26 cellular contexts compared by ENCODE assay signal in genomic region chr2:65372619-65373018, GRCh38. TPM values are rescaled to one million over a fixed set of nuclear protein-coding genes. Genes with fewer than 3 reads are reported as not detected.
DNase-seq lines count a peak whose midpoint lies in the region; ATAC-seq and TF ChIP-seq lines count a peak whose summit lies in the region.
"Had no signal": no experiment of that assay in that cellular context is flagged by ENCODE, and none has a peak within 500 bp of the region (broad histone marks: within the 10 kb centered on the region; RNA-seq: fewer than 3 reads in every experiment).

No MANE protein-coding gene starts in this region.

- H3K4me1 ChIP-seq in DND-41 (ENCODE audit: insufficient read depth, low read length), result peaks cover 23% of the 10 kb centered on the region
- H3K4me1 ChIP-seq in hepatocyte (ENCODE audit: insufficient read depth), result peaks cover 39% of the 10 kb centered on the region

- H3K9me2 ChIP-seq in SU-DHL-6 (replicated peaks; ENCODE audit: insufficient read depth, low read length) (no peaks in the 10 kb centered on the region), hepatocyte (replicated peaks; ENCODE audit: insufficient read depth) (no peaks in the 10 kb centered on the region)

- ATAC-seq in DND-41 (ENCODE audit: insufficient read depth, low read depth) (no peak), HG03280 (IDR thresholded peaks at IDR 0.05; ENCODE audit: unreplicated experiment) (no peak), GM19463 (IDR thresholded peaks at IDR 0.05; ENCODE audit: unreplicated experiment) (no peak), HG02642 (IDR thresholded peaks at IDR 0.05; ENCODE audit: poor library complexity, unreplicated experiment) (no peak)
- ATAC-seq in stimulated activated naive B cell treated with anti-CD40 and anti-IgM and Interleukin-4, amounts not matched to agents 10 μg/mL and 1 μg/mL and 100 μg/mL, for 72 hours (replicated peaks), result no peak
- ATAC-seq: activated T-helper 17 cell treated with anti-CD3 and anti-CD28 coated beads, Interleukin-2, amount 50 U/mL, for 72 hours; gastroesophageal sphincter; naive thymus-derived CD4-positive, alpha-beta T cell; stimulated activated effector memory CD8-positive, alpha-beta T cell treated with anti-CD3 and anti-CD28 coated beads, Interleukin-12 subunit alpha, Interleukin-12 subunit beta, amount 100 ng/mL, for 72 hours had no signal

- H3F3A ChIP-seq in SU-DHL-6 (ENCODE audit: insufficient read depth), result peaks cover 54% of the 10 kb centered on the region

- H3K27ac ChIP-seq in DND-41 (ENCODE audit: low read length), result peak overlapping the region; percentile 11; the same call in 1 of the 2 replicates
- H3K27ac ChIP-seq in SU-DHL-6 (ENCODE audit: low read depth, low read length), result peak overlapping the region; percentile 93
- peak overlapping the region; percentile 5 for H3K27ac ChIP-seq in hepatocyte
- H3K27ac ChIP-seq: gastroesophageal sphincter, SK-N-MC, suprapubic skin had no signal

- no peak for DNase-seq in DND-41
- DNase-seq in hepatocyte (ENCODE audit: low spot score), result no peak
- DNase-seq in renal cortical epithelial cell (ENCODE audit: low read depth), result peak; percentile 33
- no peak for DNase-seq in stimulated activated naive B cell treated with anti-CD40 and anti-IgM and Interleukin-4, amounts not matched to agents 10 μg/mL and 1 μg/mL and 100 μg/mL, for 72 hours
- DNase-seq: activated CD4-positive, alpha-beta memory T cell treated with anti-CD3 and anti-CD28 coated beads, Interleukin-2, amount 10 ng/mL, durations not matched to agents 7 days and 5 days; activated CD4-positive, alpha-beta T cell treated with anti-CD3 and anti-CD28 coated beads for 1 hour; activated naive CD4-positive, alpha-beta T cell treated with anti-CD3 and anti-CD28 coated beads, Interleukin-2, amount 50 U/mL, for 16 hours; caudate nucleus; CD4-positive, alpha-beta T cell; DMS153; naive thymus-derived CD4-positive, alpha-beta T cell; NCI-H1092 treated with DMSO at 0.1 percent for 48 hours; NCI-H187 treated with DMSO at 0.1 percent for 48 hours; stimulated activated CD4-positive, alpha-beta T cell treated with anti-CD3 and anti-CD28 coated beads, Interleukin-12 subunit alpha, Interleukin-12 subunit beta, amount 100 ng/mL, for 4 hours; stimulated activated CD4-positive, alpha-beta T cell treated with anti-CD3 and anti-CD28 coated beads, Interleukin-4, amount 100 ng/mL, for 24 hours had no signal

- H3K4me3 Mint-ChIP-seq in stimulated activated naive B cell treated with anti-CD40 and anti-IgM and Interleukin-4, amounts not matched to agents 10 μg/mL and 1 μg/mL and 100 μg/mL, for 72 hours, result no peak overlapping the region
- H3K4me3 Mint-ChIP-seq: activated CD4-positive, alpha-beta memory T cell treated with anti-CD3 and anti-CD28 coated beads, Interleukin-2, amount 10 ng/mL, durations not matched to agents 7 days and 5 days; activated T-helper 17 cell treated with anti-CD3 and anti-CD28 coated beads, Interleukin-2, amount 50 U/mL, for 72 hours; CD4-positive, alpha-beta T cell; mesothelial cell of epicardium; naive thymus-derived CD4-positive, alpha-beta T cell; stimulated activated effector memory CD8-positive, alpha-beta T cell treated with anti-CD3 and anti-CD28 coated beads, Interleukin-12 subunit alpha, Interleukin-12 subunit beta, amount 100 ng/mL, for 72 hours; T-helper 1 cell treated with Interleukin-12 subunit alpha and Interleukin-12 subunit beta and Interleukin-4 antibody, amounts not matched to agents 30 μg/mL and 1 μg/mL, for 36 hours had no signal

- H3K36me3 Mint-ChIP-seq in stimulated activated naive B cell treated with anti-CD40 and anti-IgM and Interleukin-4, amounts not matched to agents 10 μg/mL and 1 μg/mL and 100 μg/mL, for 72 hours, result peaks cover 4 to 6% of the 10 kb centered on the region in 2 donors
- H3K36me3 Mint-ChIP-seq: mesothelial cell of epicardium; naive thymus-derived CD4-positive, alpha-beta T cell; stimulated activated effector memory CD8-positive, alpha-beta T cell treated with anti-CD3 and anti-CD28 coated beads, Interleukin-12 subunit alpha, Interleukin-12 subunit beta, amount 100 ng/mL, for 72 hours had no signal

- peaks cover 20 to 56% of the 10 kb centered on the region in 2 donors for H3K4me1 Mint-ChIP-seq in stimulated activated naive B cell treated with anti-CD40 and anti-IgM and Interleukin-4, amounts not matched to agents 10 μg/mL and 1 μg/mL and 100 μg/mL, for 72 hours
- H3K4me1 Mint-ChIP-seq: activated T-helper 17 cell treated with anti-CD3 and anti-CD28 coated beads, Interleukin-2, amount 50 U/mL, for 72 hours had no signal

- peaks cover 98% of the 10 kb centered on the region for H3K79me2 ChIP-seq in DND-41 (ENCODE audit: insufficient read depth, low read length)
- H3K79me2 ChIP-seq in SU-DHL-6 (ENCODE audit: insufficient read depth, low read length), result peaks cover 84% of the 10 kb centered on the region
- peaks cover 81% of the 10 kb centered on the region for H3K79me2 ChIP-seq in hepatocyte

- TF ChIP-seq CTCF in DND-41 (IDR thresholded peaks at IDR 0.05; ENCODE audit: borderline replicate concordance, extremely low read depth, low read length, poor library complexity, severe bottlenecking), result no peak
- TF ChIP-seq CTCF in SU-DHL-6 (IDR thresholded peaks at IDR 0.05; ENCODE audit: insufficient read depth, low read length, poor library complexity, severe bottlenecking), result no peak
- TF ChIP-seq CTCF in hepatocyte (IDR thresholded peaks at IDR 0.05; ENCODE audit: poor library complexity), result no peak

- H3K4me3 ChIP-seq in DND-41 (ENCODE audit: low read depth in 1 of 2, low read length in 2 of 2), result no peak overlapping the region
- no peak overlapping the region for H3K4me3 ChIP-seq in SU-DHL-6 (ENCODE audit: insufficient read depth, low read length, poor library complexity, severe bottlenecking)
- no peak overlapping the region for H3K4me3 ChIP-seq in hepatocyte
- H3K4me3 ChIP-seq: gastroesophageal sphincter, SK-N-MC, suprapubic skin had no signal

- H4K20me1 ChIP-seq in DND-41 (ENCODE audit: insufficient read depth, low read length), result peaks cover 80% of the 10 kb centered on the region
- H4K20me1 ChIP-seq in SU-DHL-6 (ENCODE audit: low read depth, low read length), result no peaks in the 10 kb centered on the region
- H4K20me1 ChIP-seq in hepatocyte (ENCODE audit: insufficient read depth, poor library complexity, severe bottlenecking), result no peaks in the 10 kb centered on the region

- peaks cover 0 to 8% of the 10 kb centered on the region in 2 donors for H3K27me3 Mint-ChIP-seq in stimulated activated naive B cell treated with anti-CD40 and anti-IgM and Interleukin-4, amounts not matched to agents 10 μg/mL and 1 μg/mL and 100 μg/mL, for 72 hours
- H3K27me3 Mint-ChIP-seq: activated CD4-positive, alpha-beta memory T cell treated with anti-CD3 and anti-CD28 coated beads, Interleukin-2, amount 10 ng/mL, durations not matched to agents 7 days and 5 days; activated T-helper 17 cell treated with anti-CD3 and anti-CD28 coated beads, Interleukin-2, amount 50 U/mL, for 72 hours had no signal

- no peaks in the 10 kb centered on the region for H3K9me3 Mint-ChIP-seq in stimulated activated naive B cell treated with anti-CD40 and anti-IgM and Interleukin-4, amounts not matched to agents 10 μg/mL and 1 μg/mL and 100 μg/mL, for 72 hours
- H3K9me3 Mint-ChIP-seq: activated CD4-positive, alpha-beta memory T cell treated with anti-CD3 and anti-CD28 coated beads, Interleukin-2, amount 10 ng/mL, durations not matched to agents 7 days and 5 days; activated T-helper 17 cell treated with anti-CD3 and anti-CD28 coated beads, Interleukin-2, amount 50 U/mL, for 72 hours; CD4-positive, alpha-beta T cell; mesothelial cell of epicardium; naive thymus-derived CD4-positive, alpha-beta T cell; stimulated activated effector memory CD8-positive, alpha-beta T cell treated with anti-CD3 and anti-CD28 coated beads, Interleukin-12 subunit alpha, Interleukin-12 subunit beta, amount 100 ng/mL, for 72 hours; T-helper 1 cell treated with Interleukin-12 subunit alpha and Interleukin-12 subunit beta and Interleukin-4 antibody, amounts not matched to agents 30 μg/mL and 1 μg/mL, for 36 hours had no signal

- H3K9ac ChIP-seq in DND-41 (ENCODE audit: low read depth, low read length) (no peak overlapping the region), SU-DHL-6 (ENCODE audit: low read length) (peak overlapping the region; percentile 59; the same call in 1 of the 2 replicates)

- H3K27ac Mint-ChIP-seq in stimulated activated naive B cell treated with anti-CD40 and anti-IgM and Interleukin-4, amounts not matched to agents 10 μg/mL and 1 μg/mL and 100 μg/mL, for 72 hours, result no peak overlapping the region
- H3K27ac Mint-ChIP-seq: activated CD4-positive, alpha-beta memory T cell treated with anti-CD3 and anti-CD28 coated beads, Interleukin-2, amount 10 ng/mL, durations not matched to agents 7 days and 5 days; activated T-helper 17 cell treated with anti-CD3 and anti-CD28 coated beads, Interleukin-2, amount 50 U/mL, for 72 hours; CD4-positive, alpha-beta T cell; mesothelial cell of epicardium; naive thymus-derived CD4-positive, alpha-beta T cell; stimulated activated effector memory CD8-positive, alpha-beta T cell treated with anti-CD3 and anti-CD28 coated beads, Interleukin-12 subunit alpha, Interleukin-12 subunit beta, amount 100 ng/mL, for 72 hours; T-helper 1 cell treated with Interleukin-12 subunit alpha and Interleukin-12 subunit beta and Interleukin-4 antibody, amounts not matched to agents 30 μg/mL and 1 μg/mL, for 36 hours had no signal

- H3K9me3 ChIP-seq in DND-41 (ENCODE audit: insufficient read depth, low read length, severe bottlenecking), result no peaks in the 10 kb centered on the region
- no peaks in the 10 kb centered on the region for H3K9me3 ChIP-seq in SU-DHL-6 (ENCODE audit: insufficient read depth, low read length)
- no peaks in the 10 kb centered on the region for H3K9me3 ChIP-seq in hepatocyte (ENCODE audit: low read depth)
- H3K9me3 ChIP-seq: gastroesophageal sphincter, suprapubic skin had no signal

- H3K4me2 ChIP-seq in DND-41 (ENCODE audit: insufficient read depth, low read length) (no peak overlapping the region), SU-DHL-6 (ENCODE audit: low read depth, low read length, poor library complexity, severe bottlenecking) (peak overlapping the region; percentile 84), hepatocyte (no peak overlapping the region)

- WGBS in hepatocyte (ENCODE audit: low lambda C conversion rate, missing lambda C conversion rate), result 94% methylated on average over 1 of the region's 1 CpG

- H3K36me3 ChIP-seq in DND-41 (ENCODE audit: insufficient read depth, low read length), result peaks cover 5% of the 10 kb centered on the region; the same call in 1 of the 2 replicates
- H3K36me3 ChIP-seq in SU-DHL-6 (ENCODE audit: low read length), result 0 out of 2 replicates have a peak, but pooled peaks cover 6% of the 10 kb centered on the region
- H3K36me3 ChIP-seq in hepatocyte (replicated peaks; ENCODE audit: insufficient read depth, low read depth), result no peaks in the 10 kb centered on the region
- H3K36me3 ChIP-seq: gastroesophageal sphincter, suprapubic skin had no signal

- no peak overlapping the region for H2AFZ ChIP-seq in DND-41 (ENCODE audit: low read depth, low read length)
- H2AFZ ChIP-seq in SU-DHL-6 (ENCODE audit: low read depth, low read length, severe bottlenecking), result no peak overlapping the region
- no peak overlapping the region for H2AFZ ChIP-seq in hepatocyte

- H3K27me3 ChIP-seq in DND-41 (ENCODE audit: insufficient read depth, low read length, poor library complexity) (no peaks in the 10 kb centered on the region), SU-DHL-6 (ENCODE audit: low read length) (no peaks in the 10 kb centered on the region), hepatocyte (no peaks in the 10 kb centered on the region)
- H3K27me3 ChIP-seq: gastroesophageal sphincter, suprapubic skin had no signal

RNA-seq across cellular contexts. Expression of gene SPRED2, which starts 59.8 kb away (rescaled TPM):
- total RNA-seq in hepatocyte, result 11.8 and 14.1 TPM in 2 replicates
- 12.7 and 17.7 TPM in 2 replicates for polyA plus RNA-seq in hepatocyte
- 4.9 and 16.2 TPM in 2 replicates for total RNA-seq in renal cortical epithelial cell

Comparison
In these comparisons a context has a peak if more than half of its experiments do, and no peak if none do; other contexts are left out.
1. H3K27ac ChIP-seq: peak in every context shown above with its lines; median percentile 93 in SU-DHL-6; 11 in DND-41; 5 in hepatocyte.